In the genomic region with DNA sequence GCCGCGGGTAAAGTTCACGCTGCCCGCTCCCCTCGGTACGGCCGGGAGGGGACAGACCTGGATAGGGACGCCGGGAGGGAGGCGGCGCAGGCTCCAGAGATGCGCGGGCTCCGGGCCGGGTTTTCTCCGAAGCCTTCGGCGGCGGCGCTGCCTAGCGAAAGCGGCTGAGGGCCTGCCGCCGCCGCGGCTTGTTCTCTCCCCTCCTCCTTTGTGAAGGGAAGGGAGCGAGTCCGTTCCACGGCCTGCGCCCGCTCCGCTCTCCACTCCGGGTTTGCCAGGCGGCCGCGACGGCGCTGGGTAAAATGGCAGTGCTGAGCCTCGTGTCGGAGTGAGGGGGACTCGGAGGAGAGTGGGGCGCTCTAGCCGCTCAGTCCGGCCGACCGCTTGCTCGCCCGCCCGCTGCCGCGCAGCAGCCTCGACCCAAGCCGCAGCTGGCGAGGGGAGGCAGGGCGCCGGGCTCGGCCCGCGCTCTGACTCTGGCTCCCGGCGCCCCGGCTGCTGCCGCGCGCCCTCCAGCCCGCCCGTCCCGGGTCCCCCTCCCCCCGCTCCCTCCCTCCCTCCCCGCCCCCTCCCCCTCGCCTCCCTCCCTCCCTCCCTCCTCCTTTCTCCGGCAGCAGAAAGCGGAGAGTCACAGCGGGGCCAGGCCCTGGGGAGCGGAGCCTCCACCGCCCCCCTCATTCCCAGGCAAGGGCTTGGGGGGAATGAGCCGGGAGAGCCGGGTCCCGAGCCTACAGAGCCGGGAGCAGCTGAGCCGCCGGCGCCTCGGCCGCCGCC, we compare ENCODE assay signal across 8 cellular contexts. TPM values are rescaled to one million over a fixed set of nuclear protein-coding genes. Genes with fewer than 3 reads are reported as not detected.
A peak's percentile ranks its signal among the peaks of the same experiment; 100 is the strongest.
DNase-seq lines count a peak whose midpoint lies in the region; ATAC-seq, FAIRE-seq and TF ChIP-seq lines count a peak whose summit lies in the region.

Gene ARID1A, plus strand, starts transcription at position 599 of the 774 bp plus-strand sequence. CDS start 389 bp downstream, outside the sequence.

- no peak for TF ChIP-seq CTCF in CD8-positive, alpha-beta T cell (IDR thresholded peaks at IDR 0.05)

- H3K4me1 Mint-ChIP-seq in CD8-positive, alpha-beta T cell (ENCODE audit: low read depth), result peaks cover 35% of the 10 kb centered on the region

- CTCF ChIA-PET in CD8-positive, alpha-beta T cell (lab: Charles Lee), result interaction anchor here (0.7 to 8.2 kb wide), 5 partner anchors 40 to 101 kb away, joined by 3 to 126 read pairs (median 19); partner anchors contain the start of gene PIGV

- H3K36me3 ChIP-seq in CD8-positive, alpha-beta T cell (ENCODE audit: insufficient read depth, low read length), result no peaks in the 10 kb centered on the region

- no peak for FAIRE-seq in HTR-8/SVneo (lab: Jason Lieb, UNC)

- H3K27me3 ChIP-seq in CD8-positive, alpha-beta T cell (ENCODE audit: insufficient read depth, low read length), result no peaks in the 10 kb centered on the region

- H3K9me3 ChIP-seq in CD8-positive, alpha-beta T cell (ENCODE audit: low read length), result no peaks in the 10 kb centered on the region

- no peaks in the 10 kb centered on the region for H3K9me3 Mint-ChIP-seq in CD8-positive, alpha-beta T cell

- H3K27ac Mint-ChIP-seq in CD8-positive, alpha-beta T cell, result peak within 1 kb of the TSS; percentile 94

- POLR2A ChIA-PET in CD8-positive, alpha-beta T cell (lab: Charles Lee), result interaction anchor here (1.0 to 13.1 kb wide), 11 partner anchors 9 to 92 kb away, joined by 3 to 224 read pairs (median 6); partner anchors contain the start of gene PIGV

- ATAC-seq in CD8-positive, alpha-beta T cell, result peak; percentile 59
- peak; percentile 38 for ATAC-seq in GM21367 (IDR thresholded peaks at IDR 0.05; ENCODE audit: unreplicated experiment)

- peak within 1 kb of the TSS; percentile 44 for H3K27ac ChIP-seq in CD8-positive, alpha-beta T cell (ENCODE audit: low read depth, low read length)

- no peaks in the 10 kb centered on the region for H3K27me3 Mint-ChIP-seq in CD8-positive, alpha-beta T cell (ENCODE audit: low read depth)

- peaks cover 52% of the 10 kb centered on the region for H3K4me1 ChIP-seq in CD8-positive, alpha-beta T cell (ENCODE audit: insufficient read depth, low read length)

- intact Hi-C loops in CD8-positive, alpha-beta T cell (cut with DNase I, micrococcal nuclease), result loop anchor here (1.0 to 10.0 kb wide), 5 partner anchors 92 to 263 kb away; partner anchors contain the start of genes HMGN2 (in 2 of the 2), DHDDS (in 1 of the 2), NUDC (in 1 of the 2) and PIGV (in 1 of the 2)

- H3K4me3 ChIP-seq in CD8-positive, alpha-beta T cell (ENCODE audit: low read depth, low read length), result peak within 1 kb of the TSS; percentile 74

- H3K36me3 Mint-ChIP-seq in CD8-positive, alpha-beta T cell, result peaks cover 13% of the 10 kb centered on the region

- DNase-seq in CD8-positive, alpha-beta T cell, result peak; percentile 92 to 98 (median 95)
- DNase-seq in HTR-8/SVneo (ENCODE audit: insufficient read length, low spot score) (peak; percentile 60), NOMO-1 treated with dmso at 0.1 percent for 144 hours (lab: John Stamatoyannopoulos, UW; ENCODE audit: unreplicated experiment) (peak; percentile 92), lung microvascular endothelial cell (ENCODE audit: low read depth in 2 of 2) (peak; percentile 98)
- peak; percentile 90 to 91 for DNase-seq in activated CD8-positive, alpha-beta memory T cell treated with anti-CD3 and anti-CD28 coated beads for 4 hours (ENCODE audit: low read depth in 2 of 2)
- DNase-seq in effector CD8-positive, alpha-beta T cell (lab: John Stamatoyannopoulos, UW), result peak; percentile 91
- DNase-seq in stimulated activated CD4-positive, alpha-beta T cell treated with anti-CD3 and anti-CD28 coated beads, TNF-alpha, amount 100 ng/mL, for 24 hours (ENCODE audit: low read depth in 3 of 3), result peak; percentile 88 to 90 (median 90)

- peak within 1 kb of the TSS; percentile 93 for H3K4me3 Mint-ChIP-seq in CD8-positive, alpha-beta T cell

RNA-seq across cellular contexts. Expression of gene ARID1A, which starts in this region (rescaled TPM):
- total RNA-seq in CD8-positive, alpha-beta T cell, result 100 to 1,000 TPM; 104 to 105 TPM
- total RNA-seq in lung microvascular endothelial cell, result 7.8 and 9.5 TPM in 2 replicates

Comparison
In these comparisons a context has a peak if more than half of its experiments do, and no peak if none do; other contexts are left out.
1. Peak in every context shown above with its lines: DNase-seq, ATAC-seq, H3K4me3 ChIP-seq and H3K27ac ChIP-seq.